ENCODE assay signal across 1 cellular context in the genomic region with DNA sequence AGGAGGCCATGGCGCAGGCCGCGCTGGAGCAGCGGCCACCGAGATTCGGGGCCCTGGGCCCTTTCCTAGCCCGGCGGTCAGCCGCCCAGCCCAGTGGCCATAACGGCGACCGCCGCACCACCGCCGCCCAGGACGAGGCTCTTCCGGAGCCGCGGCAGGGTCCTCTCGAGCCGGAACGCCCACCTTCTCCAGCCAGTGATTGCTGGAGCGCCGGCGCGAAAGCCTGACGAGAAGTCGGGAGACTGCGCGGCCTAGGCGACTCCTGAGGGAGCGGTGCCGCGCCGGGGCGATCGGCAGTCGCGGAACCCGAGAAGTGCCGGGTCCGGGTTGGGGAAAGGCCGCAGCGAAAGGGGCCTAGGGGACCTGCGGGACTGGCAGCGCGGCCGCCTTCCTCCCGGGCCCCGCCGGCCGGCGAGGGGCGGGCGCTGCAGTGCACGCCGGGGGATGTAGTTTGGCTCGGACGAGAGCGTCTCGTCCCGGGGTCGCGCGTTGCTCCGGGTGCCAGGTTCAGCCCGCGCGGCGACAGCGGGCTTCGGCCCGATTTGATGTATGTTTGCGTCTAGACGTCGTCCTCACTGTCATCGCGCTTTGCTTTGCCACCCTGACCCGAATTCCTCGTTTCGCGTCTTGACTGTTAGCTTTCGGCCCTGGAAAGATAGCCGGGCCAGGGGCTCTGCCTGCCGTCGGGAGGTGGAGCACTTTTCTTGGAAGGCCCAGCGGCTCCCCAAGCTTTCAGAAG.
A peak's percentile ranks its signal among the peaks of the same experiment; 100 is the strongest.
TF ChIP-seq lines count a peak whose summit lies in the region.

VTI1B (minus strand) TSS at position 153 of the 739 bp plus-strand sequence; CDS start at position 10, 143 bp downstream.

TF ChIP-seq in HCT116, 20 proteins besides CTCF, POLR2A, EP300 and RAD21:
- TF ChIP-seq, protein P1, sequence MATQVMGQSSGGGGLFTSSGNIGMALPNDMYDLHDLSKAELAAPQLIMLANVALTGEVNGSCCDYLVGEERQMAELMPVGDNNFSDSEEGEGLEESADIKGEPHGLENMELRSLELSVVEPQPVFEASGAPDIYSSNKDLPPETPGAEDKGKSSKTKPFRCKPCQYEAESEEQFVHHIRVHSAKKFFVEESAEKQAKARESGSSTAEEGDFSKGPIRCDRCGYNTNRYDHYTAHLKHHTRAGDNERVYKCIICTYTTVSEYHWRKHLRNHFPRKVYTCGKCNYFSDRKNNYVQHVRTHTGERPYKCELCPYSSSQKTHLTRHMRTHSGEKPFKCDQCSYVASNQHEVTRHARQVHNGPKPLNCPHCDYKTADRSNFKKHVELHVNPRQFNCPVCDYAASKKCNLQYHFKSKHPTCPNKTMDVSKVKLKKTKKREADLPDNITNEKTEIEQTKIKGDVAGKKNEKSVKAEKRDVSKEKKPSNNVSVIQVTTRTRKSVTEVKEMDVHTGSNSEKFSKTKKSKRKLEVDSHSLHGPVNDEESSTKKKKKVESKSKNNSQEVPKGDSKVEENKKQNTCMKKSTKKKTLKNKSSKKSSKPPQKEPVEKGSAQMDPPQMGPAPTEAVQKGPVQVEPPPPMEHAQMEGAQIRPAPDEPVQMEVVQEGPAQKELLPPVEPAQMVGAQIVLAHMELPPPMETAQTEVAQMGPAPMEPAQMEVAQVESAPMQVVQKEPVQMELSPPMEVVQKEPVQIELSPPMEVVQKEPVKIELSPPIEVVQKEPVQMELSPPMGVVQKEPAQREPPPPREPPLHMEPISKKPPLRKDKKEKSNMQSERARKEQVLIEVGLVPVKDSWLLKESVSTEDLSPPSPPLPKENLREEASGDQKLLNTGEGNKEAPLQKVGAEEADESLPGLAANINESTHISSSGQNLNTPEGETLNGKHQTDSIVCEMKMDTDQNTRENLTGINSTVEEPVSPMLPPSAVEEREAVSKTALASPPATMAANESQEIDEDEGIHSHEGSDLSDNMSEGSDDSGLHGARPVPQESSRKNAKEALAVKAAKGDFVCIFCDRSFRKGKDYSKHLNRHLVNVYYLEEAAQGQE (IDR thresholded peaks at IDR 0.05; ENCODE audit: low read depth), result no peak
- TF ChIP-seq EZH2phosphoT487 (IDR thresholded peaks at IDR 0.05; ENCODE audit: borderline replicate concordance) (no peak), SRF (IDR thresholded peaks at IDR 0.05; ENCODE audit: low read depth) (no peak), JUND (IDR thresholded peaks at IDR 0.05) (no peak; the same call in 1 of the 2 replicates), ELF1 (IDR thresholded peaks at IDR 0.05; ENCODE audit: borderline replicate concordance, low read depth) (peak; percentile 79), EGR1 (IDR thresholded peaks at IDR 0.05; ENCODE audit: low read depth) (peak; percentile 79), ZFX (IDR thresholded peaks at IDR 0.05) (peak; percentile 91), SIN3A (IDR thresholded peaks at IDR 0.05; ENCODE audit: low read depth) (peak; percentile 74), YY1 (IDR thresholded peaks at IDR 0.05; ENCODE audit: extremely low read depth, insufficient replicate concordance, low read depth, low read length) (no peak), TCF7L2 (IDR thresholded peaks at IDR 0.05; ENCODE audit: borderline replicate concordance, extremely low read depth, insufficient read depth, insufficient read length) (peak; percentile 41), SP1 (IDR thresholded peaks at IDR 0.05; ENCODE audit: low read depth) (peak; percentile 86), CBX3 (IDR thresholded peaks at IDR 0.05; ENCODE audit: low read depth) (0 out of 2 replicates have a peak, but pooled peaks have one; percentile 41), ZNF274 (IDR thresholded peaks at IDR 0.05; ENCODE audit: low read depth, low read length) (no peak), ATF3 (IDR thresholded peaks at IDR 0.05) (no peak), POLR2AphosphoS5 (IDR thresholded peaks at IDR 0.05; ENCODE audit: low read depth, low read length) (peak; percentile 81), CEBPB (IDR thresholded peaks at IDR 0.05; ENCODE audit: low read depth) (no peak), FOSL1 (IDR thresholded peaks at IDR 0.05; ENCODE audit: low read depth) (no peak), EZH2 (IDR thresholded peaks at IDR 0.05) (no peak)
- TF ChIP-seq, protein P2, sequence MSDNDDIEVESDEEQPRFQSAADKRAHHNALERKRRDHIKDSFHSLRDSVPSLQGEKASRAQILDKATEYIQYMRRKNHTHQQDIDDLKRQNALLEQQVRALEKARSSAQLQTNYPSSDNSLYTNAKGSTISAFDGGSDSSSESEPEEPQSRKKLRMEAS (IDR thresholded peaks at IDR 0.05), result peak; percentile 54; the same call in 1 of the 2 replicates
- TF ChIP-seq, protein P3, sequence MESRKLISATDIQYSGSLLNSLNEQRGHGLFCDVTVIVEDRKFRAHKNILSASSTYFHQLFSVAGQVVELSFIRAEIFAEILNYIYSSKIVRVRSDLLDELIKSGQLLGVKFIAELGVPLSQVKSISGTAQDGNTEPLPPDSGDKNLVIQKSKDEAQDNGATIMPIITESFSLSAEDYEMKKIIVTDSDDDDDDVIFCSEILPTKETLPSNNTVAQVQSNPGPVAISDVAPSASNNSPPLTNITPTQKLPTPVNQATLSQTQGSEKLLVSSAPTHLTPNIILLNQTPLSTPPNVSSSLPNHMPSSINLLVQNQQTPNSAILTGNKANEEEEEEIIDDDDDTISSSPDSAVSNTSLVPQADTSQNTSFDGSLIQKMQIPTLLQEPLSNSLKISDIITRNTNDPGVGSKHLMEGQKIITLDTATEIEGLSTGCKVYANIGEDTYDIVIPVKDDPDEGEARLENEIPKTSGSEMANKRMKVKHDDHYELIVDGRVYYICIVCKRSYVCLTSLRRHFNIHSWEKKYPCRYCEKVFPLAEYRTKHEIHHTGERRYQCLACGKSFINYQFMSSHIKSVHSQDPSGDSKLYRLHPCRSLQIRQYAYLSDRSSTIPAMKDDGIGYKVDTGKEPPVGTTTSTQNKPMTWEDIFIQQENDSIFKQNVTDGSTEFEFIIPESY (IDR thresholded peaks at IDR 0.05; ENCODE audit: extremely low read depth, insufficient replicate concordance, low read length), result no peak
